31 cellular contexts compared by ENCODE assay signal in the genomic region with DNA sequence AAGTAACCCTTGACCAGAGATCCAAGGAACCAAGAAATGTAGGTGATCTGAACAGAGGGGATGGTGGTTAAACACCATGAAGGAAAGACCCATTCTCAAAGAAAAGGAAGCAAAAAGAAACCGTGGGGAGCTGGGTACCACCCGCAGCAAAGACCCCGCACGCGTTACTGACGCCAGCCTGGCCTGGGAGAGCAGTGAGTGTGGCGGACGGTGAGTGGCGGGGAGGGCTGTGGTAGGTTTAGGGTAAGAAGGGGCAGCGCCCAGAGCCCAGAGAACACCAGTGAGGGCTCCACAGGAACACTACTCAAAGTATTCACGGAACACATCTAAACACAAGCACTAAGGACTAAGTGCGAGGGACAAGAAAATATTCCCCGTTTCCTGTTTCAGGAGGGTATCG. TPM values are rescaled to one million over a fixed set of nuclear protein-coding genes. Genes with fewer than 3 reads are reported as not detected.
DNase-seq lines count a peak whose midpoint lies in the region; ATAC-seq, FAIRE-seq and TF ChIP-seq lines count a peak whose summit lies in the region.
"Had no signal": no experiment of that assay in that cellular context is flagged by ENCODE, and none has a peak within 500 bp of the region (broad histone marks: within the 10 kb centered on the region; RNA-seq: fewer than 3 reads in every experiment).

No MANE protein-coding gene starts in this region.

- H3K4me1 ChIP-seq in Loucy (ENCODE audit: insufficient read depth, low read length, poor library complexity, severe bottlenecking) (peaks cover 37% of the 10 kb centered on the region), H1 (replicated peaks in 1 of 4; ENCODE audit: control insufficient read depth in 3 of 4, insufficient read depth in 4 of 4, low read length in 3 of 4) (peaks cover 0 to 3% (median 0%) of the 10 kb centered on the region in 4 experiments; a peak in 2 of 7 replicates)
- H3K4me1 ChIP-seq: pancreas had no signal

- peaks cover 33 to 48% of the 10 kb centered on the region in 2 donors for H3K36me3 Mint-ChIP-seq in CD14-positive monocyte
- peaks cover 4% of the 10 kb centered on the region for H3K36me3 Mint-ChIP-seq in neural crest cell (ENCODE audit: low read depth)

- no peak for ATAC-seq in stimulated activated naive CD8-positive, alpha-beta T cell treated with anti-CD3 and anti-CD28 coated beads, Interleukin-15, amount 100 ng/mL, for 72 hours
- ATAC-seq: activated CD8-positive, alpha-beta T cell treated with anti-CD3 and anti-CD28 coated beads, Interleukin-2, amount 10 ng/mL, durations not matched to agents 7 days and 5 days; pancreas had no signal

- H3K36me3 ChIP-seq in Loucy (ENCODE audit: insufficient read depth, low read length) (peaks cover 16% of the 10 kb centered on the region; the same call in 1 of the 2 replicates), H1 (ENCODE audit: control insufficient read depth in 2 of 4, insufficient read depth in 4 of 4, low read length in 3 of 4) (peaks cover under 1 to 9% (median 5%) of the 10 kb centered on the region in 4 experiments; a peak in 5 of 8 replicates)

- H3K23ac ChIP-seq in H1 (ENCODE audit: insufficient read length), result no peak overlapping the region

- no peak overlapping the region for H3K4me3 ChIP-seq in Loucy (ENCODE audit: low read length, poor library complexity, severe bottlenecking)
- H3K4me3 ChIP-seq in H1 (ENCODE audit: extremely low read depth in 1 of 4, insufficient read depth in 2 of 4, low read depth in 3 of 4, low read length in 4 of 4), result no peak overlapping the region
- H3K4me3 ChIP-seq: esophagus squamous epithelium, HAP-1, MG63, pancreas, upper lobe of left lung had no signal

- H2AFZ ChIP-seq in Loucy (ENCODE audit: low read length) (no peak overlapping the region), H1 (ENCODE audit: low read length) (no peak overlapping the region)

- H3K27me3 Mint-ChIP-seq in CD14-positive monocyte (ENCODE audit: low read depth in 3 of 3) (peaks cover 0 to 5% (median 2%) of the 10 kb centered on the region in 3 donors), neural crest cell (ENCODE audit: low read depth) (no peaks in the 10 kb centered on the region)
- no peaks in the 10 kb centered on the region for H3K27me3 Mint-ChIP-seq in stimulated activated naive CD8-positive, alpha-beta T cell treated with anti-CD3 and anti-CD28 coated beads, Interleukin-15, amount 100 ng/mL, for 72 hours
- H3K27me3 Mint-ChIP-seq: activated naive CD8-positive, alpha-beta T cell treated with anti-CD3 and anti-CD28 coated beads, Interleukin-2, amount 10 ng/mL, durations not matched to agents 7 days and 5 days; memory B cell had no signal

- 0 out of 2 replicates have a peak overlapping the region, but pooled peaks have one; percentile 29 for H4K8ac ChIP-seq in H1 (ENCODE audit: extremely low read depth, insufficient read depth, low read length)

- H3K4me2 ChIP-seq in Loucy (ENCODE audit: low read depth, low read length, poor library complexity, severe bottlenecking), result peak overlapping the region; percentile 0
- H3K4me2 ChIP-seq in H1 (ENCODE audit: insufficient read depth in 1 of 2, low read depth in 2 of 2, low read length in 2 of 2), result no peak overlapping the region

- peak; percentile 5 for DNase-seq in CD14-positive monocyte (ENCODE audit: low spot score)
- DNase-seq in H1 (ENCODE audit: low read depth in 1 of 2, low spot score in 2 of 2), result no peak
- DNase-seq in neural crest cell (ENCODE audit: low read depth, low spot score), result no peak
- no peak for DNase-seq in AG08395 (ENCODE audit: low spot score)
- DNase-seq in COLO668 (lab: John Stamatoyannopoulos, UW; ENCODE audit: unreplicated experiment), result no peak
- DNase-seq in stimulated activated naive CD8-positive, alpha-beta T cell treated with anti-CD3 and anti-CD28 coated beads, Interleukin-15, amount 100 ng/mL, for 72 hours, result no peak
- DNase-seq in OCI-M1 (lab: John Stamatoyannopoulos, UW), result no peak
- DNase-seq: activated CD8-positive, alpha-beta T cell treated with anti-CD3 and anti-CD28 coated beads, Interleukin-2, amount 10 ng/mL, durations not matched to agents 7 days and 5 days; activated gamma-delta T cell; activated naive CD8-positive, alpha-beta T cell treated with anti-CD3 and anti-CD28 coated beads, Interleukin-2, amount 10 ng/mL, durations not matched to agents 7 days and 5 days; activated T-cell treated with anti-CD3 and anti-CD28 coated beads for 4 hours; caudate nucleus; DMS 273 treated with DMSO at 0.1 percent for 48 hours; esophagus squamous epithelium; foreskin melanocyte; KBM-7; MG63; NCI-H2029 treated with DMSO at 0.1 percent for 48 hours; NCI-H748 treated with DMSO at 0.1 percent for 48 hours; small intestine; stimulated activated CD4-positive, alpha-beta T cell treated with anti-CD3 and anti-CD28 coated beads, Interleukin-1b, Interleukin-23, amount 100 ng/mL, for 48 hours; upper lobe of left lung had no signal

- peaks cover 11% of the 10 kb centered on the region for H3K79me1 ChIP-seq in H1 (ENCODE audit: low read depth, low read length)

- H2BK120ac ChIP-seq in H1 (replicated peaks; ENCODE audit: low read depth, low read length), result no peak overlapping the region

- H3K27me3 ChIP-seq in Loucy (ENCODE audit: insufficient read depth, low read length, poor library complexity, severe bottlenecking) (no peaks in the 10 kb centered on the region), H1 (replicated peaks in 1 of 4; ENCODE audit: control insufficient read depth in 3 of 4, extremely low read depth in 1 of 4, insufficient read depth in 3 of 4, low read length in 3 of 4) (no peaks in the 10 kb centered on the region; a peak in 2 of 7 replicates)
- H3K27me3 ChIP-seq: esophagus squamous epithelium, MG63, pancreas, upper lobe of left lung had no signal

- peaks cover 10% of the 10 kb centered on the region; the same call in 1 of the 2 replicates for H3K23me2 ChIP-seq in H1 (ENCODE audit: low read depth, low read length)

- CTCF ChIA-PET in H1 (lab: Charles Lee; ENCODE audit: partially characterized antibody), result no interaction called here

- H2BK15ac ChIP-seq in H1 (ENCODE audit: low read length), result no peak overlapping the region

- H3K27ac Mint-ChIP-seq in CD14-positive monocyte, result peak overlapping the region in 2 of 7 donors; percentile 46 to 59
- H3K27ac Mint-ChIP-seq in neural crest cell (ENCODE audit: unreplicated experiment), result no peak overlapping the region
- peak overlapping the region in 1 of 2 donors; percentile 83 for H3K27ac Mint-ChIP-seq in stimulated activated naive CD8-positive, alpha-beta T cell treated with anti-CD3 and anti-CD28 coated beads, Interleukin-15, amount 100 ng/mL, for 72 hours
- H3K27ac Mint-ChIP-seq: activated CD8-positive, alpha-beta T cell treated with anti-CD3 and anti-CD28 coated beads, Interleukin-2, amount 10 ng/mL, durations not matched to agents 7 days and 5 days; activated naive CD8-positive, alpha-beta T cell treated with anti-CD3 and anti-CD28 coated beads, Interleukin-2, amount 10 ng/mL, durations not matched to agents 7 days and 5 days; memory B cell had no signal

- H3K9me3 Mint-ChIP-seq in CD14-positive monocyte (peaks cover 0 to 2% (median 0%) of the 10 kb centered on the region in 7 donors), neural crest cell (no peaks in the 10 kb centered on the region)
- no peaks in the 10 kb centered on the region for H3K9me3 Mint-ChIP-seq in stimulated activated naive CD8-positive, alpha-beta T cell treated with anti-CD3 and anti-CD28 coated beads, Interleukin-15, amount 100 ng/mL, for 72 hours
- H3K9me3 Mint-ChIP-seq: activated naive CD8-positive, alpha-beta T cell treated with anti-CD3 and anti-CD28 coated beads, Interleukin-2, amount 10 ng/mL, durations not matched to agents 7 days and 5 days; memory B cell had no signal

- no peaks in the 10 kb centered on the region for H3K9me2 ChIP-seq in Loucy (replicated peaks; ENCODE audit: low read depth, low read length)

- no peak overlapping the region for H2BK20ac ChIP-seq in H1 (ENCODE audit: low read length)

- intact Hi-C loops in CD14-positive monocyte (cut with micrococcal nuclease), result no loop called here

- H3K9ac ChIP-seq in Loucy (ENCODE audit: low read depth, low read length, poor library complexity, severe bottlenecking) (peak overlapping the region; percentile 21), H1 (replicated peaks in 1 of 4; ENCODE audit: extremely low read depth in 1 of 4, low read depth in 3 of 4, low read length in 3 of 4) (no peak overlapping the region)

- no peak for TF ChIP-seq POLR2A in H1 (IDR thresholded peaks at IDR 0.05; ENCODE audit: control extremely low read depth in 1 of 2, low read depth in 2 of 2, low read length in 2 of 2)

- H4K20me1 ChIP-seq in Loucy (ENCODE audit: insufficient read depth, low read length, poor library complexity, severe bottlenecking) (peaks cover 3% of the 10 kb centered on the region), H1 (replicated peaks in 1 of 2; ENCODE audit: control insufficient read depth in 1 of 2, insufficient read depth in 2 of 2, low read length in 2 of 2) (peaks cover 0 to 5% of the 10 kb centered on the region in 2 experiments)

- no peak overlapping the region for H3K56ac ChIP-seq in H1 (replicated peaks; ENCODE audit: insufficient read length, low read depth, low read length)

- H3K14ac ChIP-seq in H1 (ENCODE audit: insufficient read length), result no peak overlapping the region

- no peak for TF ChIP-seq EP300 in H1 (IDR thresholded peaks at IDR 0.05; ENCODE audit: borderline replicate concordance in 1 of 2, low read depth in 2 of 2, low read length in 2 of 2)

- no peak overlapping the region for H3K4ac ChIP-seq in H1 (replicated peaks; ENCODE audit: insufficient read length, low read depth, low read length)

- FAIRE-seq in H1 (lab: Jason Lieb, UNC), result no peak
- FAIRE-seq: astrocyte, endometrium, GM12892, pancreas, RCC 7860, small intestine, TTC549 had no signal

- no peak for TF ChIP-seq RAD21 in H1 (IDR thresholded peaks at IDR 0.05 in 1 of 2, conservative IDR thresholded peaks at IDR 0.05 in 1 of 2; ENCODE audit: low read depth in 2 of 2, low read length in 2 of 2)

- H3K79me2 ChIP-seq in Loucy (ENCODE audit: insufficient read depth, low read length) (peaks cover 81% of the 10 kb centered on the region), H1 (ENCODE audit: control insufficient read depth in 1 of 2, insufficient read depth in 2 of 2, low read length in 2 of 2) (peaks cover 0 to 52% of the 10 kb centered on the region in 2 experiments; a peak in 2 of 4 replicates)

- H3K4me1 Mint-ChIP-seq in CD14-positive monocyte, result peaks cover 14% of the 10 kb centered on the region
- H3K4me1 Mint-ChIP-seq in neural crest cell, result peaks cover 18% of the 10 kb centered on the region
- peaks cover 34% of the 10 kb centered on the region for H3K4me1 Mint-ChIP-seq in stimulated activated naive CD8-positive, alpha-beta T cell treated with anti-CD3 and anti-CD28 coated beads, Interleukin-15, amount 100 ng/mL, for 72 hours

- no peak overlapping the region for H2BK5ac ChIP-seq in H1 (ENCODE audit: low read depth, low read length)

- H4K91ac ChIP-seq in H1 (replicated peaks; ENCODE audit: insufficient read length, low read length), result no peak overlapping the region

- H2AK5ac ChIP-seq in H1 (ENCODE audit: low read depth, low read length), result no peak overlapping the region

- H3K4me3 Mint-ChIP-seq in CD14-positive monocyte (no peak overlapping the region), neural crest cell (peak overlapping the region; percentile 61)
- H3K4me3 Mint-ChIP-seq in stimulated activated naive CD8-positive, alpha-beta T cell treated with anti-CD3 and anti-CD28 coated beads, Interleukin-15, amount 100 ng/mL, for 72 hours, result no peak overlapping the region
- H3K4me3 Mint-ChIP-seq: activated CD8-positive, alpha-beta T cell treated with anti-CD3 and anti-CD28 coated beads, Interleukin-2, amount 10 ng/mL, durations not matched to agents 7 days and 5 days; activated naive CD8-positive, alpha-beta T cell treated with anti-CD3 and anti-CD28 coated beads, Interleukin-2, amount 10 ng/mL, durations not matched to agents 7 days and 5 days; memory B cell had no signal

- H3K18ac ChIP-seq in H1 (ENCODE audit: extremely low read depth, low read length), result no peak overlapping the region

- no peak overlapping the region for H2BK12ac ChIP-seq in H1 (ENCODE audit: low read depth, low read length)

- no peak overlapping the region for H4K5ac ChIP-seq in H1 (ENCODE audit: insufficient read length, low read depth, low read length)

- H3K9me3 ChIP-seq in Loucy (ENCODE audit: insufficient read depth, low read depth, low read length) (no peaks in the 10 kb centered on the region), H1 (ENCODE audit: insufficient read depth in 2 of 2, low read depth in 1 of 2, low read length in 1 of 2) (no peaks in the 10 kb centered on the region)
- H3K9me3 ChIP-seq: esophagus squamous epithelium, HAP-1, MG63, pancreas, upper lobe of left lung had no signal

- peaks cover 4% of the 10 kb centered on the region; the same call in 1 of the 2 replicates for H3F3A ChIP-seq in Loucy (ENCODE audit: low read depth)

- H3K27ac ChIP-seq in H1 (ENCODE audit: low read depth, low read length), result no peak overlapping the region
- H3K27ac ChIP-seq: esophagus squamous epithelium, pancreas, upper lobe of left lung had no signal

- no peak for TF ChIP-seq CTCF in CD14-positive monocyte (IDR thresholded peaks at IDR 0.05)
- TF ChIP-seq CTCF in Loucy (conservative IDR thresholded peaks at IDR 0.05; ENCODE audit: low read length), result no peak
- no peak for TF ChIP-seq CTCF in H1 (IDR thresholded peaks at IDR 0.05; ENCODE audit: control extremely low read depth in 1 of 3, insufficient read depth in 1 of 3, low read depth in 1 of 3, low read length in 3 of 3)
- no peak for TF ChIP-seq CTCF in neural crest cell (conservative IDR thresholded peaks at IDR 0.05)

- POLR2A ChIA-PET in H1 (lab: Charles Lee; ENCODE audit: partially characterized antibody), result no interaction called here

- WGBS in H1 (ENCODE audit: extremely low coverage in 1 of 2, insufficient coverage in 1 of 2, insufficient read length in 1 of 2, insufficient replicate concordance in 2 of 2, low coverage in 1 of 2, low lambda C conversion rate in 2 of 2, missing lambda C conversion rate in 1 of 2), 2 experiments, result 94% methylated on average over 14 of the region's 14 CpGs; no CpG with 5 or more reads in 1 of the 2 experiments

RNA-seq across cellular contexts. Expression of a gene that starts 4.2 kb away (rescaled TPM):
- polyA plus RNA-seq in CD14-positive monocyte (1 to 10 TPM; 2.7 to 3.8 TPM), H1 (2011; rRNA removed) (14.2 and 19.1 TPM in 2 replicates)
- 12.9 and 14.2 TPM in 2 replicates for total RNA-seq in H1 (2021; fragmentation: NEBNext Ultra II Directional; extraction: Animal tissue kit (Norgen Biotek cat#: 25700))
- 11.7 TPM for polyA plus RNA-seq in H1 (2011; cell fraction: cytosol; rRNA removed)
- 19.6 TPM for polyA plus RNA-seq in H1 (2011; cell fraction: nucleus; rRNA removed)
- 8.1 to 13.0 TPM (median 12.1 TPM) in 4 replicates for polyA plus RNA-seq in H1 (2012, experiment 1 of 2)
- 11.4 TPM for polyA plus RNA-seq in H1 (2012, experiment 2 of 2)
- 8.3 TPM for polyA plus RNA-seq in H1 (2013, experiment 1 of 2)
- 8.1 TPM for polyA plus RNA-seq in H1 (2013, experiment 2 of 2)
- 7.5 TPM in 2 replicates for polyA minus RNA-seq in H1 (2011; rRNA and poly(A)+ RNA removed)
- polyA minus RNA-seq in H1 (2011; cell fraction: cytosol; rRNA and poly(A)+ RNA removed), result 8.1 TPM
- polyA minus RNA-seq in H1 (2011; cell fraction: nucleus; rRNA and poly(A)+ RNA removed), result 6.3 TPM
- total RNA-seq in neural crest cell, result 14.6 and 15.2 TPM in 2 replicates

RNA-seq across cellular contexts. Expression of a gene that starts 30.5 kb away (rescaled TPM):
- polyA plus RNA-seq in CD14-positive monocyte (under 1 TPM; 0.10 to 0.15 TPM), H1 (2011; rRNA removed) (51.5 and 70.8 TPM in 2 replicates)
- 63.1 and 71.6 TPM in 2 replicates for total RNA-seq in H1 (2021; fragmentation: NEBNext Ultra II Directional; extraction: Animal tissue kit (Norgen Biotek cat#: 25700))
- 60.4 TPM for polyA plus RNA-seq in H1 (2011; cell fraction: cytosol; rRNA removed)
- polyA plus RNA-seq in H1 (2011; cell fraction: nucleus; rRNA removed), result 122 TPM
- 42.7 to 63.6 TPM (median 56.4 TPM) in 4 replicates for polyA plus RNA-seq in H1 (2012, experiment 1 of 2)
- 53.7 TPM for polyA plus RNA-seq in H1 (2012, experiment 2 of 2)
- 35.5 TPM for polyA plus RNA-seq in H1 (2013, experiment 1 of 2)
- polyA plus RNA-seq in H1 (2013, experiment 2 of 2), result 37.5 TPM
- polyA minus RNA-seq in H1 (2011; rRNA and poly(A)+ RNA removed), result 11.2 and 14.8 TPM in 2 replicates
- 20.3 TPM for polyA minus RNA-seq in H1 (2011; cell fraction: cytosol; rRNA and poly(A)+ RNA removed)
- polyA minus RNA-seq in H1 (2011; cell fraction: nucleus; rRNA and poly(A)+ RNA removed), result 11.5 TPM
- 96.4 and 101 TPM in 2 replicates for total RNA-seq in neural crest cell

RNA-seq across cellular contexts. Expression of a gene that starts 35.4 kb away (rescaled TPM):
- polyA plus RNA-seq in CD14-positive monocyte (1 to 10 TPM; 1.0 to 4.8 TPM), H1 (2011; rRNA removed) (16.2 and 24.3 TPM in 2 replicates)
- total RNA-seq in H1 (2021; fragmentation: NEBNext Ultra II Directional; extraction: Animal tissue kit (Norgen Biotek cat#: 25700)), result 37.1 and 37.8 TPM in 2 replicates
- 19.7 TPM for polyA plus RNA-seq in H1 (2011; cell fraction: cytosol; rRNA removed)
- polyA plus RNA-seq in H1 (2011; cell fraction: nucleus; rRNA removed), result 181 TPM
- polyA plus RNA-seq in H1 (2012, experiment 1 of 2), result 17.9 to 26.4 TPM (median 23.9 TPM) in 4 replicates
- 18.4 TPM for polyA plus RNA-seq in H1 (2012, experiment 2 of 2)
- polyA plus RNA-seq in H1 (2013, experiment 1 of 2), result 14.4 TPM
- polyA plus RNA-seq in H1 (2013, experiment 2 of 2), result 12.9 TPM
- 46.2 and 51.7 TPM in 2 replicates for polyA minus RNA-seq in H1 (2011; rRNA and poly(A)+ RNA removed)
- 23.6 TPM for polyA minus RNA-seq in H1 (2011; cell fraction: cytosol; rRNA and poly(A)+ RNA removed)
- 47.6 TPM for polyA minus RNA-seq in H1 (2011; cell fraction: nucleus; rRNA and poly(A)+ RNA removed)
- total RNA-seq in neural crest cell, result 46.7 and 48.4 TPM in 2 replicates

RNA-seq across cellular contexts. Expression of a gene that starts 48.7 kb away (rescaled TPM):
- polyA plus RNA-seq in CD14-positive monocyte (1 to 10 TPM; 3.0 to 3.3 TPM), H1 (2011; rRNA removed) (7.9 and 14.0 TPM in 2 replicates)
- 17.5 and 18.2 TPM in 2 replicates for total RNA-seq in H1 (2021; fragmentation: NEBNext Ultra II Directional; extraction: Animal tissue kit (Norgen Biotek cat#: 25700))
- polyA plus RNA-seq in H1 (2011; cell fraction: cytosol; rRNA removed), result 10.0 TPM
- polyA plus RNA-seq in H1 (2011; cell fraction: nucleus; rRNA removed), result 48.4 TPM
- 7.8 to 17.1 TPM (median 14.4 TPM) in 4 replicates for polyA plus RNA-seq in H1 (2012, experiment 1 of 2)
- polyA plus RNA-seq in H1 (2012, experiment 2 of 2), result 9.1 TPM
- polyA plus RNA-seq in H1 (2013, experiment 1 of 2), result 9.5 TPM
- polyA plus RNA-seq in H1 (2013, experiment 2 of 2), result 8.5 TPM
- 16.0 and 19.4 TPM in 2 replicates for polyA minus RNA-seq in H1 (2011; rRNA and poly(A)+ RNA removed)
- polyA minus RNA-seq in H1 (2011; cell fraction: cytosol; rRNA and poly(A)+ RNA removed), result 21.0 TPM
- 35.2 TPM for polyA minus RNA-seq in H1 (2011; cell fraction: nucleus; rRNA and poly(A)+ RNA removed)
- 22.3 and 26.5 TPM in 2 replicates for total RNA-seq in neural crest cell
